In the genomic region with DNA sequence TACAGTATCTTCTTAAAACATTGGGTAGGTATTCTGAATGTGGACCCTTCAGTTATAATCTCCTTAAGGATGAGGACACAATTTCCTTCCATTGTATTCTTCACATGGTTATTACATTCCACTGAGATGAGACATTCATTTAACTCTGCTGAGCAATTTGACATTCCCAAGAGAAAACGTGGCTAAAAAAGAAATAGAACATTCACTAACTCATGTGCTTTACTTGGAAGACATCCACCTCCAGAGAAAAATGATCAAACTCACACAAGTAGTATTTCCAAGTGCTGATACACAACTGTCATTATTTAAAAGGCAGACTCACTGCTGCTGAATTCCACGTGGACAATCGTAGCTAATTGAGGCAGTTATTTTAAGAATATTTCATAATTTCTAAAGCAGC, we compare ENCODE assay signal across 12 cellular contexts.
DNase-seq lines count a peak whose midpoint lies in the region; ATAC-seq and TF ChIP-seq lines count a peak whose summit lies in the region.
"Had no signal": no experiment of that assay in that cellular context is flagged by ENCODE, and none has a peak within 500 bp of the region (broad histone marks: within the 10 kb centered on the region; RNA-seq: fewer than 3 reads in every experiment).

No MANE protein-coding gene starts in this region.

- peaks cover 3% of the 10 kb centered on the region for H3K4me1 ChIP-seq in mesodermal cell (ENCODE audit: control insufficient read depth, insufficient read depth, low read length, poor library complexity, severe bottlenecking)

- ATAC-seq in HG02610 (IDR thresholded peaks at IDR 0.05; ENCODE audit: unreplicated experiment) (no peak), GM21576 (IDR thresholded peaks at IDR 0.05; ENCODE audit: unreplicated experiment) (no peak), GM18517 (IDR thresholded peaks at IDR 0.05; ENCODE audit: unreplicated experiment) (no peak)
- ATAC-seq in activated T-cell treated with anti-CD3 and anti-CD28 coated beads, Interleukin-2, amount 50 U/mL, for 72 hours (replicated peaks in 1 of 2) = no peak
- ATAC-seq: natural killer cell had no signal

- H3K27ac Mint-ChIP-seq in activated T-cell treated with anti-CD3 and anti-CD28 coated beads, Interleukin-2, amount 50 U/mL, for 72 hours = no peak overlapping the region
- H3K27ac Mint-ChIP-seq: natural killer cell had no signal

- H3K36me3 Mint-ChIP-seq in activated T-cell treated with anti-CD3 and anti-CD28 coated beads, Interleukin-2, amount 50 U/mL, for 72 hours (ENCODE audit: insufficient read depth in 2 of 2) = no peaks in the 10 kb centered on the region
- H3K36me3 Mint-ChIP-seq: natural killer cell had no signal

- H3K4me3 ChIP-seq in epithelial cell of esophagus (ENCODE audit: low read length) (no peak overlapping the region), mesodermal cell (ENCODE audit: extremely low read depth, insufficient read depth, low read length, poor library complexity, severe bottlenecking) (no peak overlapping the region)
- H3K4me3 ChIP-seq: SK-N-MC had no signal

- peaks cover 3 to 8% of the 10 kb centered on the region in 2 donors for H3K9me3 Mint-ChIP-seq in activated T-cell treated with anti-CD3 and anti-CD28 coated beads, Interleukin-2, amount 50 U/mL, for 72 hours

- no peaks in the 10 kb centered on the region for H3K36me3 ChIP-seq in mesodermal cell (ENCODE audit: control insufficient read depth, insufficient read depth, low read length)

- 17 to 44% methylated on average over 1 of the region's 3 CpGs for WGBS in mesodermal cell (ENCODE audit: insufficient coverage in 2 of 2), 2 experiments

- no peaks in the 10 kb centered on the region for H3K27me3 Mint-ChIP-seq in activated T-cell treated with anti-CD3 and anti-CD28 coated beads, Interleukin-2, amount 50 U/mL, for 72 hours (ENCODE audit: low read depth)

- H3K4me1 Mint-ChIP-seq in activated T-cell treated with anti-CD3 and anti-CD28 coated beads, Interleukin-2, amount 50 U/mL, for 72 hours (ENCODE audit: low read depth) = no peaks in the 10 kb centered on the region
- H3K4me1 Mint-ChIP-seq: natural killer cell had no signal

- peak; percentile 74 for DNase-seq in AG08395 (ENCODE audit: low spot score)
- peak; percentile 75 for DNase-seq in NCI-H460 (ENCODE audit: extremely low read depth, low read depth)
- DNase-seq in epithelial cell of esophagus (ENCODE audit: low read depth) = peak; percentile 93
- DNase-seq in activated T-cell treated with anti-CD3 and anti-CD28 coated beads, Interleukin-2, amount 50 U/mL, for 72 hours = no peak
- DNase-seq: activated T-cell treated with anti-CD3 and anti-CD28 coated beads, Interleukin-2, amount 50 U/mL, for 1 hour; effector memory CD4-positive, alpha-beta T cell; natural killer cell had no signal

- H3K27ac ChIP-seq in mesodermal cell (ENCODE audit: low read depth, low read length, severe bottlenecking) = peak overlapping the region; percentile 69
- H3K27ac ChIP-seq: SK-N-MC had no signal

- TF ChIP-seq CTCF in epithelial cell of esophagus (IDR thresholded peaks at IDR 0.05; ENCODE audit: insufficient read depth, low read depth, low read length, missing control alignments) = no peak

- no peak overlapping the region for H3K4me3 Mint-ChIP-seq in activated T-cell treated with anti-CD3 and anti-CD28 coated beads, Interleukin-2, amount 50 U/mL, for 72 hours
- H3K4me3 Mint-ChIP-seq: natural killer cell had no signal

- no peaks in the 10 kb centered on the region for H3K9me3 ChIP-seq in mesodermal cell (ENCODE audit: control insufficient read depth, low read length)

Comparison
In these comparisons a context has a peak if more than half of its experiments do, and no peak if none do; other contexts are left out.
1. DNase-seq: peak in AG08395 (single experiment), NCI-H460 (single experiment) and epithelial cell of esophagus (single experiment); none in activated T-cell treated with anti-CD3 and anti-CD28 coated beads, Interleukin-2, amount 50 U/mL, for 72 hours (0 of 2).